In genomic region chr5:138542120-138542955, GRCh38 we compare ENCODE assay signal across 8 cellular contexts. TPM values are rescaled to one million over a fixed set of nuclear protein-coding genes. Genes with fewer than 3 reads are reported as not detected.
DNase-seq lines count a peak whose midpoint lies in the region; ATAC-seq, FAIRE-seq and TF ChIP-seq lines count a peak whose summit lies in the region.

No MANE protein-coding gene starts in this region.

- TF ChIP-seq CTCF in GM12878 (IDR thresholded peaks at IDR 0.05 in 2 of 3, conservative IDR thresholded peaks at IDR 0.05 in 1 of 3; ENCODE audit: control insufficient read depth in 2 of 3, extremely low read depth in 1 of 3, insufficient read depth in 1 of 3, low read depth in 3 of 3, low read length in 3 of 3) (no peak), GM13976 (IDR thresholded peaks at IDR 0.05; ENCODE audit: borderline replicate concordance, control extremely low read depth, extremely low read depth, insufficient read depth, missing control alignments) (no peak)

- no peak for DNase-seq in GM12891 (ENCODE audit: insufficient read length, low spot score)
- peak; percentile 58 for DNase-seq in Karpas-422
- DNase-seq in GM12878 (ENCODE audit: low read depth, low spot score) = no peak
- DNase-seq in left kidney (ENCODE audit: low read depth, low spot score) = peak; percentile 34
- DNase-seq in GM13976 (ENCODE audit: low spot score) = no peak

- no peak for TF ChIP-seq POLR2A in GM12891 (IDR thresholded peaks at IDR 0.05; ENCODE audit: low read depth, low read length)
- no peak for TF ChIP-seq POLR2A in GM12878 (IDR thresholded peaks at IDR 0.05; ENCODE audit: low read depth, low read length)

- RAD21 ChIA-PET in GM12878 (lab: Charles Lee; ENCODE audit: unreplicated experiment) = interaction anchor here (1.0 to 2.0 kb wide), 4 partner anchors 33 to 211 kb away, joined by 3 to 16 read pairs (median 8); partner anchors contain the start of genes CDC25C, EGR1 and HSPA9

- H3K4me1 ChIP-seq in Karpas-422 (ENCODE audit: low read length) = peaks cover 49% of the 10 kb centered on the region
- H3K4me1 ChIP-seq in GM12878 (ENCODE audit: control insufficient read depth, insufficient read depth, low read length) = peaks cover 17% of the 10 kb centered on the region
- H3K4me1 ChIP-seq in thymus (ENCODE audit: control insufficient read depth, insufficient read depth, low read length) = peaks cover 21% of the 10 kb centered on the region

- H3K36me3 ChIP-seq in Karpas-422 (ENCODE audit: insufficient read depth, low read length) (peaks cover 35% of the 10 kb centered on the region), GM12878 (ENCODE audit: control insufficient read depth in 2 of 2, insufficient read depth in 2 of 2, low read length in 1 of 2) (no peaks in the 10 kb centered on the region; a peak in 1 of 4 replicates), thymus (ENCODE audit: control insufficient read depth, insufficient read depth) (peaks cover 2% of the 10 kb centered on the region)

- BruUV-seq in GM12878 (replicated peaks; lab: Mats Ljungman, UMichigan) = TSS peak; percentile 62

- H3K4me3 ChIP-seq in Karpas-422 (ENCODE audit: low read length) (peak overlapping the region; percentile 92), GM12878 (peak overlapping the region; percentile 99), thymus (ENCODE audit: low read length) (peak overlapping the region; percentile 86)

- peak overlapping the region; percentile 99 for H3K9ac ChIP-seq in Karpas-422 (ENCODE audit: low read length)
- H3K9ac ChIP-seq in GM12878 (ENCODE audit: control insufficient read depth, insufficient read depth, low read length) = peak overlapping the region; percentile 99

- no peak for TF ChIP-seq RAD21 in GM12878 (IDR thresholded peaks at IDR 0.05; ENCODE audit: insufficient read depth, low read depth, low read length)

- intact Hi-C loops in GM12878 (cut with micrococcal nuclease; ENCODE audit: unreplicated experiment) = loop anchor here (5.0 kb wide), 1 partner anchor 205 kb away; the partner anchor contains the start of gene FAM53C

- SMC1A ChIA-PET in GM12878 (lab: Charles Lee; ENCODE audit: uncharacterized antibody, unreplicated experiment) = interaction anchor here (1.0 kb wide), 1 partner anchor 11 kb away, joined by 3 read pairs; no protein-coding TSS in a partner anchor

- H3K27me3 ChIP-seq in Karpas-422 (ENCODE audit: low read length) (no peaks in the 10 kb centered on the region), GM12878 (replicated peaks in 1 of 2; ENCODE audit: control insufficient read depth in 2 of 2, insufficient read depth in 2 of 2, low read length in 1 of 2) (no peaks in the 10 kb centered on the region), thymus (ENCODE audit: control insufficient read depth, insufficient read depth) (no peaks in the 10 kb centered on the region)

- H3K9me3 ChIP-seq in Karpas-422 (ENCODE audit: low read length) = no peaks in the 10 kb centered on the region
- H3K9me3 ChIP-seq in GM12878 (replicated peaks; ENCODE audit: control insufficient read depth, insufficient read depth, low read length) = no peaks in the 10 kb centered on the region
- no peaks in the 10 kb centered on the region for H3K9me3 ChIP-seq in thymus (ENCODE audit: control insufficient read depth)

- under 1% methylated on average over 46 of the region's 48 CpGs for WGBS in GM12878 (ENCODE audit: insufficient coverage, insufficient replicate concordance, low lambda C conversion rate, missing lambda C conversion rate)
- under 1% methylated on average over 48 of the region's 48 CpGs for WGBS in thymus

- no peak for TF ChIP-seq EP300 in GM12878 (IDR thresholded peaks at IDR 0.05; ENCODE audit: borderline replicate concordance in 1 of 2, control insufficient read depth in 1 of 2, low read depth in 2 of 2, low read length in 2 of 2)

- no peak for FAIRE-seq in GM12891 (lab: Jason Lieb, UNC)
- FAIRE-seq in GM12878 (lab: Jason Lieb, UNC) = no peak

- H3K4me2 ChIP-seq in Karpas-422 (ENCODE audit: low read depth, low read length, poor library complexity, severe bottlenecking) (peak overlapping the region; percentile 85), GM12878 (ENCODE audit: control insufficient read depth, insufficient read depth) (peak overlapping the region; percentile 78)

- no peaks in the 10 kb centered on the region for H3K9me2 ChIP-seq in Karpas-422 (replicated peaks; ENCODE audit: insufficient read depth, low read length)

- H2AFZ ChIP-seq in Karpas-422 (ENCODE audit: low read length) (no peak overlapping the region), GM12878 (ENCODE audit: control insufficient read depth, low read depth, low read length) (peak overlapping the region; percentile 77)

- ATAC-seq in GM12878 (peak; percentile 2), HG03378 (IDR thresholded peaks at IDR 0.05; ENCODE audit: unreplicated experiment) (no peak), GM21529 (IDR thresholded peaks at IDR 0.05; ENCODE audit: unreplicated experiment) (no peak)

- H3K27ac ChIP-seq in Karpas-422 (ENCODE audit: low read length) (peak overlapping the region; percentile 62), GM12878 (ENCODE audit: control insufficient read depth, insufficient read depth) (peak overlapping the region; percentile 89), thymus (ENCODE audit: low read depth) (peak overlapping the region; percentile 93)

- in situ Hi-C loops in GM12878 (cut with MboI) = no loop called here
- in situ Hi-C loops in GM13976 (cut with MboI; ENCODE audit: low sequenced_read_pairs, unreplicated experiment) = no loop called here

- H4K20me1 ChIP-seq in Karpas-422 (ENCODE audit: insufficient read depth, low read depth, low read length) (peaks cover 40% of the 10 kb centered on the region), GM12878 (ENCODE audit: control insufficient read depth, insufficient read depth) (no peaks in the 10 kb centered on the region)

- CTCF ChIA-PET in GM12878 (lab: Yijun Ruan, JAX) = interaction anchor here (0.6 to 2.4 kb wide), 8 partner anchors 11 to 190 kb away, joined by 3 to 13 read pairs (median 4); partner anchors contain the start of genes EGR1 and KDM3B

- H3K79me2 ChIP-seq in Karpas-422 (ENCODE audit: low read length) (peaks cover 92% of the 10 kb centered on the region), GM12878 (ENCODE audit: control insufficient read depth, insufficient read depth, low read length) (peaks cover 89% of the 10 kb centered on the region)

- POLR2A ChIA-PET in GM12878 (lab: Charles Lee) = interaction anchor here (0.6 to 3.4 kb wide), 9 partner anchors 8 to 848 kb away, joined by 3 to 26 read pairs (median 5); partner anchors contain the start of genes BRD8, HSPA9 and MZB1

TF ChIP-seq in GM12891, 5 proteins besides CTCF, POLR2A, EP300 and RAD21:
- TF ChIP-seq POU2F2 (IDR thresholded peaks at IDR 0.05; ENCODE audit: low read depth, low read length) = no peak
- TF ChIP-seq TAF1 (IDR thresholded peaks at IDR 0.05; ENCODE audit: low read depth, low read length) = peak; percentile 50; the same call in 1 of the 2 replicates

TF ChIP-seq in GM12878, 131 proteins besides CTCF, POLR2A, EP300 and RAD21 (continues in another document):
- TF ChIP-seq CBFB (IDR thresholded peaks at IDR 0.05; ENCODE audit: low read depth) (peak; percentile 50; the same call in 1 of the 2 replicates), BHLHE40 (IDR thresholded peaks at IDR 0.05; ENCODE audit: borderline replicate concordance in 1 of 2, low read depth in 2 of 2, low read length in 1 of 2) (no peak), SUPT20H (IDR thresholded peaks at IDR 0.05; ENCODE audit: borderline replicate concordance, control insufficient read depth, low read depth, low read length) (no peak)

RNA-seq across cellular contexts. Expression of gene ETF1, which starts 0.7 kb away (rescaled TPM):
- polyA plus RNA-seq in GM12891 (2012; ENCODE audit: low read depth, missing spikeins) = 58.5 TPM
- 52.1 and 100 TPM in 2 replicates for total RNA-seq in Karpas-422 (2014; rRNA removed; shearing (Covaris generic); ENCODE audit: low replicate concordance)
- total RNA-seq in GM12878 (2013; cell fraction: nucleolus; rRNA removed) = 30.4 and 34.7 TPM in 2 replicates
- total RNA-seq in GM12878 (2014; rRNA removed) (98.2 and 109 TPM in 2 replicates), GM12878 (2014; rRNA removed; fragmentation: Illumina TruSeq; extraction: Trizol) (110 and 128 TPM in 2 replicates), GM12878 (2021) (130 and 138 TPM in 2 replicates)
- polyA plus RNA-seq in GM12878 (2011; ENCODE audit: low read depth) = 45.0 TPM
- polyA plus RNA-seq in GM12878 (2011; rRNA removed) (77.4 and 106 TPM in 2 replicates), GM12878 (2014; fragmentation: Illumina TruSeq; extraction: Trizol) (145 and 187 TPM in 2 replicates), GM12878 (2014; fragmentation: Nextera tagmentation; extraction: Ambion mirVana) (10 to 100 TPM; 29.8 to 44.9 TPM), GM12878 (2014; rRNA removed) (84.5 and 123 TPM in 2 replicates), GM12878 (2016; fragmentation: Nextera tagmentation; extraction: Ambion mirVana) (100 to 1,000 TPM; 106 to 111 TPM), thymus (54.8 TPM)
- polyA plus RNA-seq in GM12878 (2011; cell fraction: cytosol; rRNA removed) = 38.1 and 39.0 TPM in 2 replicates
- 31.6 and 37.7 TPM in 2 replicates for polyA plus RNA-seq in GM12878 (2011; cell fraction: nucleus; rRNA removed)
- polyA plus RNA-seq in GM12878 (2012) = 51.8 and 57.1 TPM in 2 replicates
- polyA minus RNA-seq in GM12878 (2011; rRNA and poly(A)+ RNA removed) = 72.4 and 95.8 TPM in 2 replicates
- 24.5 and 33.8 TPM in 2 replicates for polyA minus RNA-seq in GM12878 (2011; cell fraction: cytosol; rRNA and poly(A)+ RNA removed)
- 15.0 and 19.1 TPM in 2 replicates for polyA minus RNA-seq in GM12878 (2011; cell fraction: nucleus; rRNA and poly(A)+ RNA removed)

RNA-seq across cellular contexts. Expression of gene HSPA9, which starts 32.9 kb away (rescaled TPM):
- polyA plus RNA-seq in GM12891 (2012; ENCODE audit: low read depth, missing spikeins) = 181 TPM
- total RNA-seq in Karpas-422 (2014; rRNA removed; shearing (Covaris generic); ENCODE audit: low replicate concordance) = 269 and 293 TPM in 2 replicates
- 198 and 218 TPM in 2 replicates for total RNA-seq in GM12878 (2013; cell fraction: nucleolus; rRNA removed)
- total RNA-seq in GM12878 (2014; rRNA removed) (412 and 440 TPM in 2 replicates), GM12878 (2014; rRNA removed; fragmentation: Illumina TruSeq; extraction: Trizol) (386 and 395 TPM in 2 replicates), GM12878 (2021) (307 and 347 TPM in 2 replicates)
- 185 TPM for polyA plus RNA-seq in GM12878 (2011; ENCODE audit: low read depth)
- polyA plus RNA-seq in GM12878 (2011; rRNA removed) (253 and 311 TPM in 2 replicates), GM12878 (2014; fragmentation: Illumina TruSeq; extraction: Trizol) (357 and 449 TPM in 2 replicates), GM12878 (2014; fragmentation: Nextera tagmentation; extraction: Ambion mirVana) (100 to 1,000 TPM; 145 to 294 TPM), GM12878 (2014; rRNA removed) (329 and 337 TPM in 2 replicates), GM12878 (2016; fragmentation: Nextera tagmentation; extraction: Ambion mirVana) (100 to 1,000 TPM; 440 to 455 TPM), thymus (94.0 TPM)
- polyA plus RNA-seq in GM12878 (2011; cell fraction: cytosol; rRNA removed) = 199 and 201 TPM in 2 replicates
- polyA plus RNA-seq in GM12878 (2011; cell fraction: nucleus; rRNA removed) = 151 and 212 TPM in 2 replicates
- polyA plus RNA-seq in GM12878 (2012) = 147 and 164 TPM in 2 replicates
- polyA minus RNA-seq in GM12878 (2011; rRNA and poly(A)+ RNA removed) = 326 and 330 TPM in 2 replicates
- polyA minus RNA-seq in GM12878 (2011; cell fraction: cytosol; rRNA and poly(A)+ RNA removed) = 143 and 157 TPM in 2 replicates
- polyA minus RNA-seq in GM12878 (2011; cell fraction: nucleus; rRNA and poly(A)+ RNA removed) = 87.9 and 144 TPM in 2 replicates

Comparison
In these comparisons a context has a peak if more than half of its experiments do, and no peak if none do; other contexts are left out.
1. DNase-seq: peak in Karpas-422 (single experiment) and left kidney (single experiment); none in GM12891 (single experiment), GM12878 (single experiment) and GM13976 (single experiment).
2. Peak in every context shown above with its lines, with median percentiles within 50 percentile points of each other: H3K27ac ChIP-seq and H3K4me3 ChIP-seq.